In the genomic region with DNA sequence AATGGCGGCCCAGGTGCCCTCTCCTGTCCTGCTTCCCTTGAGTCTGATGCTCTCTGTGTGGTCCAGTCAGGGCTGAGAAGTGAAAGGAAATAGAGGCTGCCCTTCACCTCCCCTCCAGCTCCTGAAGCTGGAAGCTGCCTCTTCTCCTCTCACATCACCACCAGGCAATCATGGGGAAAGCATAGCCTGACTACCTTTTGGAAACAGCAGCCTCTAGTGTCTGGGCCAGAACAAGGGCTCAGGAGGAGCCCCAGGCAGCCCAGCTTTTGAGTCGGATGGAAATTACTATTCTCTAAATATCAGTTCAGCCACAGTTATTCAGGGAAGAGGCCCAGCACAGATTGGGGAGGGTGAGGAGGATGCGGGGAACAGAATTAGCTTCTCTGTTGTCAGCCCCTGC, we compare ENCODE assay signal across 24 cellular contexts. TPM values are rescaled to one million over a fixed set of nuclear protein-coding genes. Genes with fewer than 3 reads are reported as not detected.
DNase-seq lines count a peak whose midpoint lies in the region; ATAC-seq, FAIRE-seq and TF ChIP-seq lines count a peak whose summit lies in the region.
"Had no signal": no experiment of that assay in that cellular context is flagged by ENCODE, and none has a peak within 500 bp of the region (broad histone marks: within the 10 kb centered on the region; RNA-seq: fewer than 3 reads in every experiment).

No MANE protein-coding gene starts in this region.

- no peak overlapping the region for H3K27ac ChIP-seq in foreskin keratinocyte
- H3K27ac ChIP-seq: epithelial cell of prostate, Peyer's patch, SK-N-MC, tibial artery had no signal

- no peak for FAIRE-seq in D721Med (lab: Jason Lieb, UNC)
- FAIRE-seq: small intestine had no signal

- no peaks in the 10 kb centered on the region for H3K36me3 ChIP-seq in HAP-1 (replicated peaks)
- H3K36me3 ChIP-seq: Peyer's patch, tibial artery had no signal

- TF ChIP-seq CTCF in D721Med (IDR thresholded peaks at IDR 0.05; ENCODE audit: insufficient read depth, missing control alignments) = peak; percentile 15
- TF ChIP-seq CTCF in HFF-Myc (IDR thresholded peaks at IDR 0.05; ENCODE audit: low read depth, low read length, missing control alignments) = peak; percentile 8
- TF ChIP-seq CTCF in foreskin keratinocyte (conservative IDR thresholded peaks at IDR 0.05) = peak; percentile 47

- in situ Hi-C loops in SK-MEL-5 (cut with HindIII; ENCODE audit: low pct_unique_long_range_greater_than_20kb, low sequenced_read_pairs) = no loop called here
- in situ Hi-C loops in HAP-1 (cut with MboI; ENCODE audit: low sequenced_read_pairs) = no loop called here

- no peak for DNase-seq in D721Med (ENCODE audit: insufficient read length, low spot score)
- no peak for DNase-seq in HFF-Myc (ENCODE audit: extremely low read depth, low read depth)
- DNase-seq in SK-MEL-5 (ENCODE audit: low read depth, low spot score) = peak; percentile 40
- no peak for DNase-seq in foreskin keratinocyte
- no peak for DNase-seq in NCI-H1694 treated with DMSO at 0.1 percent for 48 hours (lab: John Stamatoyannopoulos, UW)
- DNase-seq in HAP-1 (ENCODE audit: low spot score in 2 of 2) = no peak
- DNase-seq: activated CD4-positive, alpha-beta T cell treated with anti-CD3 and anti-CD28 coated beads for 1 hour; activated naive CD4-positive, alpha-beta T cell; activated T-cell treated with anti-CD3 and anti-CD28 coated beads, Interleukin-2, amount 50 U/mL, for 24 hours; amniotic stem cell; dermis blood vessel endothelial cell; DND-41; HCEC 1CT; left ventricle myocardium superior; NCI-H2107; NCI-H526 treated with DMSO at 0.1 percent for 48 hours; Peyer's patch; small intestine; stimulated activated naive CD8-positive, alpha-beta T cell treated with anti-CD3 and anti-CD28 coated beads, Interleukin-15, Interleukin-2, amounts not matched to agents 100 U/mL and 50 U/mL, for 24 hours; T-helper 9 cell had no signal

- H3K4me1 ChIP-seq in foreskin keratinocyte (peaks cover 18% of the 10 kb centered on the region), HAP-1 (no peaks in the 10 kb centered on the region)
- H3K4me1 ChIP-seq: Peyer's patch, tibial artery had no signal

- ATAC-seq in foreskin keratinocyte (no peak), HG02798 (IDR thresholded peaks at IDR 0.05; ENCODE audit: poor library complexity, unreplicated experiment) (no peak)
- ATAC-seq: left ventricle myocardium superior; stimulated activated naive CD8-positive, alpha-beta T cell treated with anti-CD3 and anti-CD28 coated beads, Interleukin-15, Interleukin-2, amounts not matched to agents 100 U/mL and 50 U/mL, for 24 hours had no signal

- no peaks in the 10 kb centered on the region for H3K9me3 ChIP-seq in HAP-1
- H3K9me3 ChIP-seq: tibial artery had no signal

- H3K4me3 ChIP-seq in HFF-Myc (replicated peaks; ENCODE audit: low read depth, low read length) = no peak overlapping the region
- H3K4me3 ChIP-seq in HAP-1 = no peak overlapping the region
- H3K4me3 ChIP-seq: Peyer's patch, SK-N-MC, tibial artery had no signal

- H3K27me3 ChIP-seq in foreskin keratinocyte (peaks cover 2% of the 10 kb centered on the region), HAP-1 (ENCODE audit: low read depth) (peaks cover 33% of the 10 kb centered on the region)
- H3K27me3 ChIP-seq: Peyer's patch had no signal

RNA-seq across cellular contexts. Expression of gene CCDC174, which starts 43.3 kb away (rescaled TPM):
- 20.0 and 21.7 TPM in 2 replicates for total RNA-seq in SK-MEL-5 (2014; rRNA removed; shearing (Covaris generic))
- 6.9 and 7.1 TPM in 2 replicates for polyA plus RNA-seq in SK-MEL-5 (2015; cell fraction: cytosol; rRNA removed)
- 35.1 and 38.6 TPM in 2 replicates for polyA plus RNA-seq in SK-MEL-5 (2015; cell fraction: nucleus; rRNA removed)
- total RNA-seq in foreskin keratinocyte = 12.3 and 13.0 TPM in 2 replicates
- 14.4 and 14.9 TPM in 2 replicates for polyA plus RNA-seq in foreskin keratinocyte
